ENCODE assay signal across 29 cellular contexts in genomic region chr4:2348786-2349185, GRCh38.
"Had no signal": no experiment of that assay in that cellular context is flagged by ENCODE, and none has a peak within 500 bp of the region (broad histone marks: within the 10 kb centered on the region; RNA-seq: fewer than 3 reads in every experiment).

No MANE protein-coding gene starts in this region.

- H3K27ac ChIP-seq: adrenal gland, ascending aorta, breast epithelium, cardiac muscle cell, coronary artery, foreskin keratinocyte, gastrocnemius medialis, heart right ventricle, hepatocyte, WERI-Rb-1 had no signal

- H2AFZ ChIP-seq: hepatocyte had no signal

- DNase-seq: activated B cell treated with CpG ODN at 0.5 μM for 24 hours; activated CD4-positive, alpha-beta memory T cell treated with anti-CD3 and anti-CD28 coated beads for 36 hours; activated CD4-positive, alpha-beta T cell treated with anti-CD3 and anti-CD28 coated beads for 36 hours; activated CD4-positive, alpha-beta T cell treated with anti-CD3 and anti-CD28 coated beads, Interleukin-2, amount 10 ng/mL, durations not matched to agents 24 days and 14 days; activated CD4-positive, CD25-positive, alpha-beta regulatory T cell treated with anti-CD3 and anti-CD28 coated beads, Interleukin-2, amount 50 U/mL, for 72 hours; activated CD8-positive, alpha-beta memory T cell treated with anti-CD3 and anti-CD28 coated beads, Interleukin-2, amount 10 ng/mL, durations not matched to agents 7 days and 5 days; activated CD8-positive, alpha-beta T cell treated with anti-CD3 and anti-CD28 coated beads, Interleukin-2, amount 10 ng/mL, durations not matched to agents 7 days and 5 days; activated effector memory CD4-positive, alpha-beta T cell treated with anti-CD3 and anti-CD28 coated beads, Interleukin-2, amount 50 U/mL, for 16 hours; activated naive CD4-positive, alpha-beta T cell treated with anti-CD3 and anti-CD28 coated beads, Interleukin-2, amount 10 ng/mL, durations not matched to agents 7 days and 5 days; activated T-cell treated with anti-CD3 and anti-CD28 coated beads, Interleukin-2, amount 50 U/mL, for 1 hour; activated T-cell treated with anti-CD3 and anti-CD28 coated beads, Interleukin-2, amount 50 U/mL, for 48 hours; effector memory CD4-positive, alpha-beta T cell; endodermal cell; foreskin keratinocyte; gastrocnemius medialis; glutamatergic neuron; heart right ventricle; T-helper 1 cell; T-helper 17 cell; T1000; WERI-Rb-1 had no signal

- H3K36me3 ChIP-seq: adrenal gland, ascending aorta, breast epithelium, cardiac muscle cell, gastrocnemius medialis, heart right ventricle, WERI-Rb-1 had no signal

- H3K4me3 ChIP-seq: adrenal gland, ascending aorta, breast epithelium, cardiac muscle cell, coronary artery, dorsolateral prefrontal cortex, gastrocnemius medialis, heart right ventricle, hepatocyte had no signal

- ATAC-seq: activated CD4-positive, alpha-beta T cell treated with anti-CD3 and anti-CD28 coated beads for 36 hours; activated CD8-positive, alpha-beta memory T cell treated with anti-CD3 and anti-CD28 coated beads, Interleukin-2, amount 10 ng/mL, durations not matched to agents 7 days and 5 days; activated CD8-positive, alpha-beta T cell treated with anti-CD3 and anti-CD28 coated beads, Interleukin-2, amount 10 ng/mL, durations not matched to agents 7 days and 5 days; esophagus mucosa; foreskin keratinocyte; gastrocnemius medialis; heart right ventricle; T-helper 17 cell had no signal

- H3K27me3 ChIP-seq: adrenal gland, ascending aorta, breast epithelium, cardiac muscle cell, dorsolateral prefrontal cortex, gastrocnemius medialis, heart right ventricle, hepatocyte had no signal

- H3K9me3 ChIP-seq: ascending aorta, gastrocnemius medialis had no signal

- H3K79me2 ChIP-seq: hepatocyte had no signal

- H3K4me1 ChIP-seq: breast epithelium, foreskin keratinocyte had no signal

- H3K4me2 ChIP-seq: hepatocyte had no signal
